Comparison of ENCODE assay signal across 22 cellular contexts in the genomic region with DNA sequence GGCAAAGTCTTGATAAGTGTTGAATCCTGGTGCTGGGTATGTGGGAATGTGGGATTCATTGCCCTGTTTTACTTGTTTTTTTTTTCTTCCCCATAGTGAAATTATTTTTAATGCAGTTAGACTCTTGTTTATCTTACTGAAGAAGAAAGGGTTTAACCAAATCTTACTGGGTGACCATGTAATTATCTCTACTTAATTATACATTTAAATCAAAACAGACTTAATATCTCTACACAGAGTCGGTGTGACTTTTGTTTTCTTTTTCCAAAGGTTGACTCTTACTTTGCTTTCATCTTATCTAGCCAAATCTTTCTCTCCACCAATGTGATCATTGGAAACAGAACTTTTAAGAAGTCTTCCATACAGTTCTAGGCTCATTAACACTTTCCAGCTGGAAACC.
"Had no signal": no experiment of that assay in that cellular context is flagged by ENCODE, and none has a peak within 500 bp of the region (broad histone marks: within the 10 kb centered on the region; RNA-seq: fewer than 3 reads in every experiment).

No MANE protein-coding gene starts in this region.

- H3K27ac ChIP-seq: gastroesophageal sphincter, psoas muscle, right atrium auricular region, spleen, upper lobe of left lung had no signal

- H3K4me3 Mint-ChIP-seq: activated B cell treated with CpG ODN at 0.5 μM for 24 hours; activated CD4-positive, alpha-beta memory T cell treated with anti-CD3 and anti-CD28 coated beads for 36 hours; activated CD8-positive, alpha-beta memory T cell treated with anti-CD3 and anti-CD28 coated beads, Interleukin-2, amount 10 ng/mL, durations not matched to agents 7 days and 5 days; activated naive CD8-positive, alpha-beta T cell treated with anti-CD3 and anti-CD28 coated beads, Interleukin-2, amount 10 ng/mL, durations not matched to agents 7 days and 5 days; dendritic cell treated with granulocyte-macrophage colony-stimulating factor and Interleukin-4, amounts not matched to agents 40 ng/mL and 50 ng/mL, for 4 days had no signal

- H3K9me3 ChIP-seq: gastroesophageal sphincter, mucosa of descending colon, psoas muscle, right atrium auricular region, spleen, upper lobe of left lung had no signal

- H3K9me3 Mint-ChIP-seq: activated B cell treated with CpG ODN at 0.5 μM for 24 hours; activated CD4-positive, alpha-beta memory T cell treated with anti-CD3 and anti-CD28 coated beads for 36 hours; activated naive CD8-positive, alpha-beta T cell treated with anti-CD3 and anti-CD28 coated beads, Interleukin-2, amount 10 ng/mL, durations not matched to agents 7 days and 5 days; dendritic cell treated with granulocyte-macrophage colony-stimulating factor and Interleukin-4, amounts not matched to agents 40 ng/mL and 50 ng/mL, for 4 days had no signal

- H3K4me3 ChIP-seq: gastroesophageal sphincter, mucosa of descending colon, psoas muscle, right atrium auricular region, spleen, upper lobe of left lung had no signal

- ATAC-seq: activated CD8-positive, alpha-beta memory T cell treated with anti-CD3 and anti-CD28 coated beads, Interleukin-2, amount 10 ng/mL, durations not matched to agents 7 days and 5 days; gastroesophageal sphincter; mucosa of descending colon; psoas muscle; stimulated activated naive CD8-positive, alpha-beta T cell treated with anti-CD3 and anti-CD28 coated beads, Interleukin-15, Interleukin-2, amounts not matched to agents 100 U/mL and 50 U/mL, for 24 hours had no signal

- H3K27me3 Mint-ChIP-seq: activated B cell treated with CpG ODN at 0.5 μM for 24 hours; activated CD4-positive, alpha-beta memory T cell treated with anti-CD3 and anti-CD28 coated beads for 36 hours; activated CD8-positive, alpha-beta memory T cell treated with anti-CD3 and anti-CD28 coated beads, Interleukin-2, amount 10 ng/mL, durations not matched to agents 7 days and 5 days; activated naive CD8-positive, alpha-beta T cell treated with anti-CD3 and anti-CD28 coated beads, Interleukin-2, amount 10 ng/mL, durations not matched to agents 7 days and 5 days; dendritic cell treated with granulocyte-macrophage colony-stimulating factor and Interleukin-4, amounts not matched to agents 40 ng/mL and 50 ng/mL, for 4 days had no signal

- H3K27me3 ChIP-seq: gastroesophageal sphincter, right atrium auricular region, spleen, upper lobe of left lung had no signal

- H3K4me1 ChIP-seq: psoas muscle, right atrium auricular region, upper lobe of left lung had no signal

- DNase-seq: activated B cell treated with CpG ODN at 0.5 μM for 24 hours; activated CD4-positive, alpha-beta memory T cell treated with anti-CD3 and anti-CD28 coated beads for 36 hours; activated CD4-positive, alpha-beta T cell treated with anti-CD3 and anti-CD28 coated beads for 4 hours; activated CD8-positive, alpha-beta memory T cell treated with anti-CD3 and anti-CD28 coated beads, Interleukin-2, amount 10 ng/mL, durations not matched to agents 7 days and 5 days; activated gamma-delta T cell treated with Interleukin-2 at 50 U/mL for 16 hours; activated naive CD8-positive, alpha-beta T cell treated with anti-CD3 and anti-CD28 coated beads, Interleukin-2, amount 10 ng/mL, durations not matched to agents 7 days and 5 days; activated T-cell treated with anti-CD3 and anti-CD28 coated beads for 4 hours; effector CD4-positive, alpha-beta T cell; head of caudate nucleus; hypothalamus; mesenchymal stem cell; mucosa of descending colon; psoas muscle; spleen; stimulated activated CD4-positive, alpha-beta T cell treated with anti-CD3 and anti-CD28 coated beads, Interleukin-4, amount 100 ng/mL, for 24 hours; stimulated activated naive CD8-positive, alpha-beta T cell treated with anti-CD3 and anti-CD28 coated beads, Interleukin-15, Interleukin-2, amounts not matched to agents 100 U/mL and 50 U/mL, for 24 hours; T-helper 1 cell; T1000; upper lobe of left lung had no signal

- H3K27ac Mint-ChIP-seq: activated B cell treated with CpG ODN at 0.5 μM for 24 hours; activated CD4-positive, alpha-beta memory T cell treated with anti-CD3 and anti-CD28 coated beads for 36 hours; activated CD8-positive, alpha-beta memory T cell treated with anti-CD3 and anti-CD28 coated beads, Interleukin-2, amount 10 ng/mL, durations not matched to agents 7 days and 5 days; activated naive CD8-positive, alpha-beta T cell treated with anti-CD3 and anti-CD28 coated beads, Interleukin-2, amount 10 ng/mL, durations not matched to agents 7 days and 5 days; dendritic cell treated with granulocyte-macrophage colony-stimulating factor and Interleukin-4, amounts not matched to agents 40 ng/mL and 50 ng/mL, for 4 days had no signal
